Comparison of ENCODE assay signal across 29 cellular contexts in genomic region chr4:164924670-164925238, GRCh38. TPM values are rescaled to one million over a fixed set of nuclear protein-coding genes. Genes with fewer than 3 reads are reported as not detected.
A peak's percentile ranks its signal among the peaks of the same experiment; 100 is the strongest.
DNase-seq lines count a peak whose midpoint lies in the region; ATAC-seq, FAIRE-seq and TF ChIP-seq lines count a peak whose summit lies in the region.
"Had no signal": no experiment of that assay in that cellular context is flagged by ENCODE, and none has a peak within 500 bp of the region (broad histone marks: within the 10 kb centered on the region; RNA-seq: fewer than 3 reads in every experiment).

No MANE protein-coding gene starts in this region.

- H3K4me3 ChIP-seq in GM12878 = no peak overlapping the region
- H3K4me3 ChIP-seq: HAP-1, upper lobe of left lung had no signal

- H4K20me1 ChIP-seq in GM12878 (ENCODE audit: control insufficient read depth, insufficient read depth) = no peaks in the 10 kb centered on the region

- TF ChIP-seq RAD21 in GM12878 (IDR thresholded peaks at IDR 0.05; ENCODE audit: insufficient read depth, low read depth, low read length) = no peak

- no peak overlapping the region for H3K9ac ChIP-seq in GM12878 (ENCODE audit: control insufficient read depth, insufficient read depth, low read length)

- no peak for TF ChIP-seq CTCF in GM12878 (IDR thresholded peaks at IDR 0.05 in 2 of 3, conservative IDR thresholded peaks at IDR 0.05 in 1 of 3; ENCODE audit: control insufficient read depth in 2 of 3, extremely low read depth in 1 of 3, insufficient read depth in 1 of 3, low read depth in 3 of 3, low read length in 3 of 3)

- H3K79me2 ChIP-seq in GM12878 (ENCODE audit: control insufficient read depth, insufficient read depth, low read length) = no peaks in the 10 kb centered on the region

- DNase-seq in GM12878 (ENCODE audit: low read depth, low spot score) = no peak
- no peak for DNase-seq in amniotic stem cell (lab: John Stamatoyannopoulos, UW)
- no peak for DNase-seq in T-helper 2 cell
- DNase-seq in NCI-H187 treated with DMSO at 0.1 percent for 48 hours (lab: John Stamatoyannopoulos, UW) = no peak
- DNase-seq in COLO668 (lab: John Stamatoyannopoulos, UW; ENCODE audit: unreplicated experiment) = no peak
- DNase-seq: activated CD4-positive, alpha-beta T cell treated with anti-CD3 and anti-CD28 coated beads, Interleukin-2, amount 50 U/mL, for 1 hour; activated naive CD4-positive, alpha-beta T cell treated with anti-CD3 and anti-CD28 coated beads, Interleukin-2, amount 10 ng/mL, durations not matched to agents 7 days and 5 days; anterior cingulate cortex; CD4-positive, CD25-positive, alpha-beta regulatory T cell; IMR-90; kidney; NCI-H1105; NCI-H2029 treated with DMSO at 0.1 percent for 48 hours; NCI-H2227 treated with DMSO at 0.1 percent for 48 hours; NCI-H748 treated with DMSO at 0.1 percent for 48 hours; small intestine; stimulated activated CD4-positive, alpha-beta T cell treated with anti-CD3 and anti-CD28 coated beads, Interleukin-1b, Interleukin-23, amount 100 ng/mL, for 48 hours; SW 1271; upper lobe of left lung had no signal

- RAD21 ChIA-PET in GM12878 (lab: Charles Lee; ENCODE audit: unreplicated experiment) = interaction anchor here (1.3 kb wide), 1 partner anchor 11 kb away, joined by 4 read pairs; no protein-coding TSS in a partner anchor

- H3K9me3 ChIP-seq in GM12878 (replicated peaks; ENCODE audit: control insufficient read depth, insufficient read depth, low read length) = no peaks in the 10 kb centered on the region; the same call in 2 of the 3 replicates
- H3K9me3 ChIP-seq: HAP-1, upper lobe of left lung had no signal

- no peak overlapping the region for H2AFZ ChIP-seq in GM12878 (ENCODE audit: control insufficient read depth, low read depth, low read length)

- POLR2A ChIA-PET in GM12878 (lab: Charles Lee) = no interaction called here

- no TSS peak for BruUV-seq in GM12878 (replicated peaks; lab: Mats Ljungman, UMichigan)

- intact Hi-C loops in GM12878 (cut with micrococcal nuclease; ENCODE audit: unreplicated experiment) = no loop called here

- no peaks in the 10 kb centered on the region for H3K36me3 ChIP-seq in GM12878 (ENCODE audit: control insufficient read depth in 2 of 2, insufficient read depth in 2 of 2, low read length in 1 of 2)
- H3K36me3 ChIP-seq: HAP-1, upper lobe of left lung had no signal

- H3K4me2 ChIP-seq in GM12878 (ENCODE audit: control insufficient read depth, insufficient read depth) = no peak overlapping the region

- no peak for TF ChIP-seq EP300 in GM12878 (IDR thresholded peaks at IDR 0.05; ENCODE audit: borderline replicate concordance in 1 of 2, control insufficient read depth in 1 of 2, low read depth in 2 of 2, low read length in 2 of 2)

- WGBS in GM12878 (ENCODE audit: insufficient coverage, insufficient replicate concordance, low lambda C conversion rate, missing lambda C conversion rate) = 78% methylated on average over 3 of the region's 3 CpGs

- ATAC-seq in GM18858 (IDR thresholded peaks at IDR 0.05; ENCODE audit: unreplicated experiment) (peak; percentile 47), GM21786 (IDR thresholded peaks at IDR 0.05; ENCODE audit: unreplicated experiment) (peak; percentile 39), HG03432 (IDR thresholded peaks at IDR 0.05; ENCODE audit: unreplicated experiment) (peak; percentile 73), GM12878 (peak; percentile 73)
- ATAC-seq: WTC11 had no signal

- CTCF ChIA-PET in GM12878 (lab: Yijun Ruan, JAX) = interaction anchor here (2.1 kb wide), 1 partner anchor 10 kb away, joined by 8 read pairs; no protein-coding TSS in a partner anchor

- SMC1A ChIA-PET in GM12878 (lab: Charles Lee; ENCODE audit: uncharacterized antibody, unreplicated experiment) = no interaction called here

- H3K4me1 ChIP-seq in GM12878 (ENCODE audit: control insufficient read depth, insufficient read depth, low read length) = peaks cover 6% of the 10 kb centered on the region; the same call in 1 of the 2 replicates
- H3K4me1 ChIP-seq: upper lobe of left lung had no signal

- no peak for TF ChIP-seq POLR2A in GM12878 (IDR thresholded peaks at IDR 0.05; ENCODE audit: low read depth, low read length)

- no peak for FAIRE-seq in GM12878 (lab: Jason Lieb, UNC)
- FAIRE-seq: kidney, small intestine had no signal

- H3K27me3 ChIP-seq in GM12878 (replicated peaks in 1 of 2; ENCODE audit: control insufficient read depth in 2 of 2, insufficient read depth in 2 of 2, low read length in 1 of 2) = no peaks in the 10 kb centered on the region
- H3K27me3 ChIP-seq: upper lobe of left lung had no signal

- no peak overlapping the region for H3K27ac ChIP-seq in GM12878 (ENCODE audit: control insufficient read depth, insufficient read depth)
- H3K27ac ChIP-seq: upper lobe of left lung had no signal

- in situ Hi-C loops in GM12878 (cut with MboI) = loop anchor here (25.0 kb wide), 1 partner anchor 1762 kb away; the partner anchor contains the start of gene NAF1

TF ChIP-seq in GM12878, 131 proteins besides CTCF, POLR2A, EP300 and RAD21:
- no peak for TF ChIP-seq CREM (IDR thresholded peaks at IDR 0.05; ENCODE audit: low read depth)
- TF ChIP-seq PML (IDR thresholded peaks at IDR 0.05; ENCODE audit: low read length) = no peak
- no peak for TF ChIP-seq ZSCAN29 (IDR thresholded peaks at IDR 0.05)
- TF ChIP-seq RUNX3 (IDR thresholded peaks at IDR 0.05; ENCODE audit: low read length) = peak; percentile 36
- no peak for TF ChIP-seq RBBP5 (conservative IDR thresholded peaks at IDR 0.05)
- no peak for TF ChIP-seq TAF1 (IDR thresholded peaks at IDR 0.05; ENCODE audit: borderline replicate concordance, low read depth, low read length)
TF ChIP-seq in GM12878: peak in this region for 1.

RNA-seq across cellular contexts. Expression of gene APELA, which starts 47.8 kb away (rescaled TPM):
- not detected in 2 replicates for total RNA-seq in GM12878 (2013; cell fraction: nucleolus; rRNA removed)
- 0.85 and 1.9 TPM in 2 replicates for total RNA-seq in GM12878 (2014; rRNA removed)
- total RNA-seq in GM12878 (2014; rRNA removed; fragmentation: Illumina TruSeq; extraction: Trizol) = 0.55 and 0.89 TPM in 2 replicates
- total RNA-seq in GM12878 (2021) = 0.64 and 1.3 TPM in 2 replicates
- 0.12 TPM for polyA plus RNA-seq in GM12878 (2011; ENCODE audit: low read depth)
- 6.9 and 13.1 TPM in 2 replicates for polyA plus RNA-seq in GM12878 (2011; rRNA removed)
- 2.3 and 2.5 TPM in 2 replicates for polyA plus RNA-seq in GM12878 (2011; cell fraction: cytosol; rRNA removed)
- polyA plus RNA-seq in GM12878 (2011; cell fraction: nucleus; rRNA removed) = 2.4 and 4.1 TPM in 2 replicates
- 0.30 and 0.42 TPM in 2 replicates for polyA plus RNA-seq in GM12878 (2012)
- 0.79 and 0.82 TPM in 2 replicates for polyA plus RNA-seq in GM12878 (2014; fragmentation: Illumina TruSeq; extraction: Trizol)
- polyA plus RNA-seq in GM12878 (2014; fragmentation: Nextera tagmentation; extraction: Ambion mirVana) = 1 to 10 TPM; 1.2 TPM
- 0.86 and 1.4 TPM in 2 replicates for polyA plus RNA-seq in GM12878 (2014; rRNA removed)
- 1 to 10 TPM; 1.7 to 2.0 TPM for polyA plus RNA-seq in GM12878 (2016; fragmentation: Nextera tagmentation; extraction: Ambion mirVana)
- polyA minus RNA-seq in GM12878 (2011; rRNA and poly(A)+ RNA removed) = 1.6 and 2.9 TPM in 2 replicates
- polyA minus RNA-seq in GM12878 (2011; cell fraction: cytosol; rRNA and poly(A)+ RNA removed) = 1.6 and 2.3 TPM in 2 replicates
- 1.7 and 2.9 TPM in 2 replicates for polyA minus RNA-seq in GM12878 (2011; cell fraction: nucleus; rRNA and poly(A)+ RNA removed)
- total RNA-seq: cardiac septum; CD4-positive, CD25-positive, alpha-beta regulatory T cell; dermis microvascular lymphatic vessel endothelial cell; IMR-90; osteocyte; renal cortical epithelial cell had no signal
- polyA plus RNA-seq: CD4-positive, CD25-positive, alpha-beta regulatory T cell; IMR-90; small intestine had no signal

RNA-seq across cellular contexts. Expression of gene TRIM61, which starts 52.7 kb away (rescaled TPM):
- 3.7 and 4.6 TPM in 2 replicates for total RNA-seq in GM12878 (2013; cell fraction: nucleolus; rRNA removed)
- total RNA-seq in GM12878 (2014; rRNA removed) (3.4 TPM in 2 replicates), GM12878 (2014; rRNA removed; fragmentation: Illumina TruSeq; extraction: Trizol) (5.2 and 5.9 TPM in 2 replicates), GM12878 (2021) (5.6 and 5.7 TPM in 2 replicates)
- polyA plus RNA-seq in GM12878 (2011; ENCODE audit: low read depth) = 4.6 TPM
- polyA plus RNA-seq in GM12878 (2011; rRNA removed) (3.2 and 4.0 TPM in 2 replicates), GM12878 (2014; fragmentation: Illumina TruSeq; extraction: Trizol) (5.7 and 6.1 TPM in 2 replicates), GM12878 (2014; fragmentation: Nextera tagmentation; extraction: Ambion mirVana) (1 to 10 TPM; 7.1 to 9.0 TPM), GM12878 (2014; rRNA removed) (3.3 TPM in 2 replicates), GM12878 (2016; fragmentation: Nextera tagmentation; extraction: Ambion mirVana) (10 to 100 TPM in 1 of 2 experiments, 1 to 10 TPM in 1; 8.5 to 10.9 TPM)
- 2.2 and 2.6 TPM in 2 replicates for polyA plus RNA-seq in GM12878 (2011; cell fraction: cytosol; rRNA removed)
- polyA plus RNA-seq in GM12878 (2011; cell fraction: nucleus; rRNA removed) = 2.0 and 2.8 TPM in 2 replicates
- 4.1 TPM in 2 replicates for polyA plus RNA-seq in GM12878 (2012)
- 5.4 and 7.2 TPM in 2 replicates for polyA minus RNA-seq in GM12878 (2011; rRNA and poly(A)+ RNA removed)
- polyA minus RNA-seq in GM12878 (2011; cell fraction: cytosol; rRNA and poly(A)+ RNA removed) = 2.2 TPM in 1 of 2 replicates, not detected in the other
- polyA minus RNA-seq in GM12878 (2011; cell fraction: nucleus; rRNA and poly(A)+ RNA removed) = 1.9 and 2.6 TPM in 2 replicates
- total RNA-seq: dermis microvascular lymphatic vessel endothelial cell, lower leg skin, osteocyte had no signal
